Comparison of ENCODE assay signal across 16 cellular contexts in genomic region chr6:22271044-22271443, GRCh38. TPM values are rescaled to one million over a fixed set of nuclear protein-coding genes. Genes with fewer than 3 reads are reported as not detected.
DNase-seq lines count a peak whose midpoint lies in the region; ATAC-seq and TF ChIP-seq lines count a peak whose summit lies in the region.
"Had no signal": no experiment of that assay in that cellular context is flagged by ENCODE, and none has a peak within 500 bp of the region (broad histone marks: within the 10 kb centered on the region; RNA-seq: fewer than 3 reads in every experiment).

No MANE protein-coding gene starts in this region.

- H3K27me3 ChIP-seq in BLaER1 treated with 17β-estradiol and CSF1 and Interleukin-3, amounts not matched to agents 10 nM and 100 nM, result no peaks in the 10 kb centered on the region
- H3K27me3 ChIP-seq: breast epithelium, SJCRH30 had no signal

- no peak overlapping the region for H3K4me3 Mint-ChIP-seq in activated CD8-positive, alpha-beta T cell treated with anti-CD3 and anti-CD28 coated beads for 36 hours
- H3K4me3 Mint-ChIP-seq: activated CD4-positive, alpha-beta T cell treated with anti-CD3 and anti-CD28 coated beads for 36 hours had no signal

- peak overlapping the region; percentile 30 to 74 (median 62); a peak in 19 of 22 replicates for H3K9ac ChIP-seq in BLaER1 treated with 17β-estradiol and CSF1 and Interleukin-3, amounts not matched to agents 10 nM and 100 nM

- intact Hi-C loops in activated CD8-positive, alpha-beta T cell treated with anti-CD3 and anti-CD28 coated beads for 36 hours (cut with micrococcal nuclease), result no loop called here

- no peaks in the 10 kb centered on the region for H3K36me3 Mint-ChIP-seq in activated CD8-positive, alpha-beta T cell treated with anti-CD3 and anti-CD28 coated beads for 36 hours (ENCODE audit: low read depth)

- peak overlapping the region; percentile 9 to 55 (median 37); a peak in 13 of 20 replicates for H3K4me3 ChIP-seq in BLaER1 treated with 17β-estradiol and CSF1 and Interleukin-3, amounts not matched to agents 10 nM and 100 nM
- H3K4me3 ChIP-seq: breast epithelium, SJCRH30 had no signal

- POLR2A ChIA-PET in activated CD8-positive, alpha-beta T cell treated with anti-CD3 and anti-CD28 coated beads for 36 hours (lab: Charles Lee), result interaction anchor here (1.0 kb wide), 1 partner anchor 142 kb away, joined by 3 read pairs; no protein-coding TSS in a partner anchor

- H3K9me3 Mint-ChIP-seq in activated CD8-positive, alpha-beta T cell treated with anti-CD3 and anti-CD28 coated beads for 36 hours, result peaks cover 2% of the 10 kb centered on the region

- CTCF ChIA-PET in activated CD8-positive, alpha-beta T cell treated with anti-CD3 and anti-CD28 coated beads for 36 hours (lab: Charles Lee), result no interaction called here

- H3K4me1 ChIP-seq in BLaER1 treated with 17β-estradiol and CSF1 and Interleukin-3, amounts not matched to agents 10 nM and 100 nM, result peaks cover 17 to 64% (median 42%) of the 10 kb centered on the region in 10 experiments
- H3K4me1 ChIP-seq: breast epithelium, SJCRH30 had no signal

- H3K27ac Mint-ChIP-seq in activated CD8-positive, alpha-beta T cell treated with anti-CD3 and anti-CD28 coated beads for 36 hours, result no peak overlapping the region
- H3K27ac Mint-ChIP-seq: activated CD4-positive, alpha-beta T cell treated with anti-CD3 and anti-CD28 coated beads for 36 hours; activated T-helper 2 cell treated with anti-CD3 and anti-CD28 coated beads, Interferon-gamma antibody, Interleukin-2, Interleukin-4, amounts not matched to agents 10 μg/mL and 5 μg/mL and 100 μg/mL, durations not matched to agents 14 hours and 24 hours and 36 hours had no signal

- H3K9me3 ChIP-seq in BLaER1 treated with 17β-estradiol and CSF1 and Interleukin-3, amounts not matched to agents 10 nM and 100 nM (replicated peaks in 1 of 11), result peaks cover 12 to 37% (median 28%) of the 10 kb centered on the region in 11 experiments; a peak in 21 of 22 replicates
- H3K9me3 ChIP-seq: breast epithelium, SJCRH30 had no signal

- H3K36me3 ChIP-seq in BLaER1 treated with 17β-estradiol and CSF1 and Interleukin-3, amounts not matched to agents 10 nM and 100 nM, result no peaks in the 10 kb centered on the region
- H3K36me3 ChIP-seq: breast epithelium, SJCRH30 had no signal

- H3K27me3 Mint-ChIP-seq in activated CD8-positive, alpha-beta T cell treated with anti-CD3 and anti-CD28 coated beads for 36 hours, result no peaks in the 10 kb centered on the region
- H3K27me3 Mint-ChIP-seq: activated CD4-positive, alpha-beta T cell treated with anti-CD3 and anti-CD28 coated beads for 36 hours had no signal

- H3K27ac ChIP-seq in BLaER1 treated with 17β-estradiol and CSF1 and Interleukin-3, amounts not matched to agents 10 nM and 100 nM, result peak overlapping the region in 10 of 11 experiments; percentile 1 to 83 (median 74); a peak in 19 of 22 replicates
- H3K27ac ChIP-seq: breast epithelium, SJCRH30 had no signal

- TF ChIP-seq CTCF in activated CD8-positive, alpha-beta T cell treated with anti-CD3 and anti-CD28 coated beads for 36 hours (IDR thresholded peaks at IDR 0.05), result no peak

- peak; percentile 76 for ATAC-seq in GM19372 (IDR thresholded peaks at IDR 0.05; ENCODE audit: low read depth, unreplicated experiment)
- ATAC-seq in HG03095 (IDR thresholded peaks at IDR 0.05; ENCODE audit: unreplicated experiment), result peak; percentile 68
- no peak for ATAC-seq in activated CD8-positive, alpha-beta T cell treated with anti-CD3 and anti-CD28 coated beads for 36 hours
- ATAC-seq: activated CD4-positive, alpha-beta T cell treated with anti-CD3 and anti-CD28 coated beads for 36 hours had no signal

- no peaks in the 10 kb centered on the region for H4K20me1 ChIP-seq in BLaER1 treated with 17β-estradiol and CSF1 and Interleukin-3, amounts not matched to agents 10 nM and 100 nM

- H3K4me2 ChIP-seq in BLaER1 treated with 17β-estradiol and CSF1 and Interleukin-3, amounts not matched to agents 10 nM and 100 nM, result peak overlapping the region; percentile 74 to 89 (median 84)

- H3K4me1 Mint-ChIP-seq in activated CD8-positive, alpha-beta T cell treated with anti-CD3 and anti-CD28 coated beads for 36 hours (ENCODE audit: low read depth), result no peaks in the 10 kb centered on the region
- H3K4me1 Mint-ChIP-seq: activated CD4-positive, alpha-beta T cell treated with anti-CD3 and anti-CD28 coated beads for 36 hours had no signal

- DNase-seq in NOMO-1 treated with DMSO at 0.1 percent for 48 hours (lab: John Stamatoyannopoulos, UW; ENCODE audit: unreplicated experiment) (peak; percentile 36), NCI-H1105 treated with DMSO at 0.1 percent for 48 hours (lab: John Stamatoyannopoulos, UW) (no peak), NCI-H1930 (lab: John Stamatoyannopoulos, UW) (no peak), AG20443 (ENCODE audit: low spot score) (no peak)
- DNase-seq in activated CD8-positive, alpha-beta T cell treated with anti-CD3 and anti-CD28 coated beads for 36 hours, result no peak
- DNase-seq: activated CD4-positive, alpha-beta T cell treated with anti-CD3 and anti-CD28 coated beads for 36 hours; DMS79 treated with DMSO at 0.1 percent for 48 hours; SJCRH30 had no signal

RNA-seq across cellular contexts. Expression of gene PRL, which starts 25.8 kb away (rescaled TPM):
- under 1 TPM; 0.52 to 0.60 TPM for total RNA-seq in activated CD8-positive, alpha-beta T cell treated with anti-CD3 and anti-CD28 coated beads for 36 hours
- total RNA-seq: activated CD4-positive, alpha-beta T cell treated with anti-CD3 and anti-CD28 coated beads for 36 hours; activated T-helper 2 cell treated with anti-CD3 and anti-CD28 coated beads, Interferon-gamma antibody, Interleukin-2, Interleukin-4, amounts not matched to agents 10 μg/mL and 5 μg/mL and 100 μg/mL, durations not matched to agents 14 hours and 24 hours and 36 hours; endothelial cell of umbilical vein; lower leg skin; osteocyte had no signal
